In the genomic region with DNA sequence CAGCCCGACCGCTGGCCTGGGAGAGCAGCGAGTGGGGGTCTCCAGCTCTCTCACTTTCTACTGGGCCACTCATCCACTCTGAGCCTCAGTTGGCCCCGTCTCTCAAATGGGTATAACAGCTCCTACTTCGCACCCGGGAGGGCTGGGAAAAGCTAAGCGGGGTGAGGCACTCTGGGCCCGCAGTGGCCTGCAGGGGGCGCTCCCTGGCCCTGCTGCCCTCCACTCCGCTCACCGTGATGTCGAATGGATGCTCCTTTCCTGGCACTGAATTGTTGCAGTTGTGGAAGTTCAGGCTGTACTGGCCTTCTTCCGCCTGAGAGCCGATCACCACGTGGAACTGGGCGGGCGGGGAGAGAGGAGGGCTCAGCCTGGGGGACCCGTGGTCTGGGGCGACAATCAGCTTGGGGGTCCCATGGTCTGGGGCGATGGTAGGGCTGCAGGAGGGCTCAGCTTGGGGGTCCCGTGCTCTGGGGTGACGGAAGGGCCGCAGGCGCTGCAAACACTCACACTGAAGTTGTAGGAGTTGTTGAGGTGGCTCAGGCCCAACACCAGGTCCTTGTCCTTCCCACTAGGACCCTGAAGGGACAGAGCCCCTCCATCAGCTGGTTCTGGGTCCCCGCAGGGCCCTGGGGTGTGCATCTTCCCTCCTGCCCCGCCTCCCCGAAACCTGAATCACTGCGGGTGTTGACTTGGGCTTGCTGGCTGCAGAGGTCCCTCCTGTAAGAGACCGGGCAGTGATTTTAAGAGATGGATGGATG, we compare ENCODE assay signal across 12 cellular contexts. TPM values are rescaled to one million over a fixed set of nuclear protein-coding genes. Genes with fewer than 3 reads are reported as not detected.
A peak's percentile ranks its signal among the peaks of the same experiment; 100 is the strongest.
DNase-seq lines count a peak whose midpoint lies in the region; FAIRE-seq and TF ChIP-seq lines count a peak whose summit lies in the region.
"Had no signal": no experiment of that assay in that cellular context is flagged by ENCODE, and none has a peak within 500 bp of the region (broad histone marks: within the 10 kb centered on the region; RNA-seq: fewer than 3 reads in every experiment).

No MANE protein-coding gene starts in this region.

- DNase-seq in GM06990 (ENCODE audit: extremely low read depth, insufficient read length), result no peak
- DNase-seq in HFF-Myc (ENCODE audit: extremely low read depth, low read depth), result no peak
- no peak for DNase-seq in choroid plexus epithelial cell (ENCODE audit: low read depth)
- DNase-seq in osteocyte (ENCODE audit: extremely low spot score, unreplicated experiment), result no peak
- no peak for DNase-seq in erythroblast (lab: John Stamatoyannopoulos, UW)
- DNase-seq in NCI-H345 treated with DMSO at 0.1 percent for 48 hours (lab: John Stamatoyannopoulos, UW; ENCODE audit: unreplicated experiment), result no peak
- no peak for DNase-seq in H54 (ENCODE audit: insufficient read length, low spot score)
- DNase-seq: activated T-cell treated with anti-CD3 and anti-CD28 coated beads, Interleukin-2, amount 50 U/mL, for 24 hours; body of pancreas; Peyer's patch; T1000 had no signal

- no peak for FAIRE-seq in H54 (lab: Jason Lieb, UNC)

- H3K36me3 ChIP-seq in GM06990 (ENCODE audit: control insufficient read depth, insufficient read depth, low read length), result peaks cover 18% of the 10 kb centered on the region

- TF ChIP-seq POLR2A in erythroblast (IDR thresholded peaks at IDR 0.05; ENCODE audit: low read length), result no peak
- TF ChIP-seq POLR2A in H54 (IDR thresholded peaks at IDR 0.05; ENCODE audit: low read depth, low read length), result no peak

- H3K27ac Mint-ChIP-seq in osteocyte (ENCODE audit: unreplicated experiment), result no peak overlapping the region
- H3K27ac Mint-ChIP-seq: activated T-cell treated with anti-CD3 and anti-CD28 coated beads, Interleukin-2, amount 50 U/mL, for 24 hours had no signal

- no peaks in the 10 kb centered on the region for H3K9me3 Mint-ChIP-seq in osteocyte (ENCODE audit: unreplicated experiment)
- H3K9me3 Mint-ChIP-seq: activated T-cell treated with anti-CD3 and anti-CD28 coated beads, Interleukin-2, amount 50 U/mL, for 24 hours; nephron had no signal

- H3K4me1 Mint-ChIP-seq in osteocyte (ENCODE audit: unreplicated experiment), result peaks cover 22% of the 10 kb centered on the region

- H3K4me3 ChIP-seq in GM06990 (replicated peaks; ENCODE audit: low read depth, low read length) (no peak overlapping the region), HFF-Myc (replicated peaks; ENCODE audit: low read depth, low read length) (no peak overlapping the region), choroid plexus epithelial cell (ENCODE audit: low read depth, low read length) (no peak overlapping the region)
- H3K4me3 ChIP-seq: body of pancreas, Peyer's patch had no signal

- H3K27me3 ChIP-seq in GM06990 (replicated peaks; ENCODE audit: control insufficient read depth, insufficient read depth, low read length), result no peaks in the 10 kb centered on the region
- H3K27me3 ChIP-seq: body of pancreas, Peyer's patch had no signal

- no peaks in the 10 kb centered on the region for H3K27me3 Mint-ChIP-seq in osteocyte (ENCODE audit: unreplicated experiment)
- H3K27me3 Mint-ChIP-seq: activated T-cell treated with anti-CD3 and anti-CD28 coated beads, Interleukin-2, amount 50 U/mL, for 24 hours had no signal

- peak; percentile 30 for TF ChIP-seq CTCF in GM06990 (IDR thresholded peaks at IDR 0.05; ENCODE audit: insufficient read depth, low read length, poor library complexity, severe bottlenecking)
- peak; percentile 7 for TF ChIP-seq CTCF in HFF-Myc (IDR thresholded peaks at IDR 0.05; ENCODE audit: low read depth, low read length, missing control alignments)
- TF ChIP-seq CTCF in choroid plexus epithelial cell (conservative IDR thresholded peaks at IDR 0.05; ENCODE audit: low read depth, low read length), result peak; percentile 35
- TF ChIP-seq CTCF in osteocyte (IDR thresholded peaks at IDR 0.05), result peak; percentile 30

- no peak overlapping the region for H3K4me3 Mint-ChIP-seq in osteocyte (ENCODE audit: unreplicated experiment)
- H3K4me3 Mint-ChIP-seq: activated T-cell treated with anti-CD3 and anti-CD28 coated beads, Interleukin-2, amount 50 U/mL, for 24 hours had no signal

- H3K36me3 Mint-ChIP-seq in osteocyte (ENCODE audit: unreplicated experiment), result peaks cover 7% of the 10 kb centered on the region

RNA-seq across cellular contexts. Expression of gene GPR108, which starts 3.9 kb away (rescaled TPM):
- 45.4 and 51.5 TPM in 2 replicates for total RNA-seq in osteocyte

RNA-seq across cellular contexts. Expression of gene TRIP10, which starts 6.0 kb away (rescaled TPM):
- 51.1 and 53.8 TPM in 2 replicates for total RNA-seq in osteocyte

RNA-seq across cellular contexts. Expression of gene C3, which starts 13.1 kb away (rescaled TPM):
- total RNA-seq in osteocyte, result 0.56 TPM in 1 of 2 replicates, not detected in the other

RNA-seq across cellular contexts. Expression of gene SH2D3A, which starts 33.7 kb away (rescaled TPM):
- not detected in 2 replicates for total RNA-seq in osteocyte

RNA-seq across cellular contexts. Expression of gene VAV1, which starts 39.0 kb away (rescaled TPM):
- total RNA-seq in osteocyte, result not detected in 2 replicates
